8 cellular contexts compared by ENCODE assay signal in genomic region chr2:54673501-54673998, GRCh38. TPM values are rescaled to one million over a fixed set of nuclear protein-coding genes. Genes with fewer than 3 reads are reported as not detected.
A peak's percentile ranks its signal among the peaks of the same experiment; 100 is the strongest.
DNase-seq lines count a peak whose midpoint lies in the region; ATAC-seq, FAIRE-seq and TF ChIP-seq lines count a peak whose summit lies in the region.

No MANE protein-coding gene starts in this region.

- CTCF ChIA-PET in WTC11 (lab: Charles Lee) = interaction anchor here (1.1 to 8.7 kb wide), 5 partner anchors 7 to 567 kb away, joined by 3 to 70 read pairs (median 4); no protein-coding TSS in a partner anchor

- peak overlapping the region; percentile 61 to 89 (median 80) for H3K27ac ChIP-seq in pancreas

- TF ChIP-seq CTCF in WTC11 (IDR thresholded peaks at IDR 0.05) = no peak
- TF ChIP-seq CTCF in pancreas (IDR thresholded peaks at IDR 0.05) = no peak

- H3K4me3 ChIP-seq in pancreas = peak overlapping the region in 2 of 4 donors; percentile 2 to 6

- POLR2A ChIA-PET in WTC11 (lab: Charles Lee) = interaction anchor here (0.5 to 1.2 kb wide), 3 partner anchors 84 to 558 kb away, joined by 3 read pairs; partner anchors contain the start of gene ACYP2

- ATAC-seq in GM18498 (IDR thresholded peaks at IDR 0.05; ENCODE audit: unreplicated experiment) (peak; percentile 67), HG02885 (IDR thresholded peaks at IDR 0.05; ENCODE audit: poor library complexity, unreplicated experiment) (peak; percentile 40), WTC11 (peak; percentile 25; the same call in 1 of the 2 replicates), pancreas (peak; percentile 64 to 82 (median 78))

- peaks cover 21% of the 10 kb centered on the region for H3K36me3 Mint-ChIP-seq in WTC11

- intact Hi-C loops in pancreas (cut with DNase I) = no loop called here

- no peak overlapping the region; the same call in 1 of the 2 replicates for H3K27ac Mint-ChIP-seq in WTC11

- no peak overlapping the region for H3K4me3 Mint-ChIP-seq in WTC11

- peaks cover 17% of the 10 kb centered on the region for H3K4me1 Mint-ChIP-seq in WTC11

- H3K4me1 ChIP-seq in pancreas = peaks cover 8 to 46% (median 10%) of the 10 kb centered on the region in 3 donors

- no peaks in the 10 kb centered on the region for H3K9me3 Mint-ChIP-seq in WTC11

- DNase-seq in WTC11 (ENCODE audit: low spot score) (no peak), fibroblast of gingiva (ENCODE audit: low read depth) (peak; percentile 57), pancreas (peak; percentile 61 to 78 (median 70)), NCI-H2029 (lab: John Stamatoyannopoulos, UW) (no peak), NCI-H146 treated with DMSO at 0.1 percent for 48 hours (lab: John Stamatoyannopoulos, UW; ENCODE audit: unreplicated experiment) (no peak), DMS153 treated with DMSO at 0.1 percent for 48 hours (lab: John Stamatoyannopoulos, UW; ENCODE audit: unreplicated experiment) (no peak)

- H3K27me3 ChIP-seq in pancreas = no peaks in the 10 kb centered on the region

- 5 to 7% methylated on average over 16 of the region's 16 CpGs for WGBS in pancreas, 2 donors

- FAIRE-seq in pancreas (lab: Jason Lieb, UNC) = no peak

- no peaks in the 10 kb centered on the region for H3K9me3 ChIP-seq in pancreas

- H3K36me3 ChIP-seq in pancreas = peaks cover 0 to 5% (median 3%) of the 10 kb centered on the region in 3 donors

- no peaks in the 10 kb centered on the region for H3K27me3 Mint-ChIP-seq in WTC11 (ENCODE audit: low read depth)

TF ChIP-seq in WTC11, 78 proteins besides CTCF, POLR2A, EP300 and RAD21:
- no peak for TF ChIP-seq ZNF423 (CRISPR knock-in tag; IDR thresholded peaks at IDR 0.05)
- TF ChIP-seq, protein P1, sequence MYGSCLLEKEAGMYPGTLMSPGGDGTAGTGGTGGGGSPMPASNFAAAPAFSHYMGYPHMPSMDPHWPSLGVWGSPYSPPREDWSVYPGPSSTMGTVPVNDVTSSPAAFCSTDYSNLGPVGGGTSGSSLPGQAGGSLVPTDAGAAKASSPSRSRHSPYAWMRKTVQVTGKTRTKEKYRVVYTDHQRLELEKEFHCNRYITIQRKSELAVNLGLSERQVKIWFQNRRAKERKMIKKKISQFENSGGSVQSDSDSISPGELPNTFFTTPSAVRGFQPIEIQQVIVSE (CRISPR knock-in tag; IDR thresholded peaks at IDR 0.05; ENCODE audit: borderline replicate concordance) = no peak
- no peak for TF ChIP-seq ZNF219 (CRISPR knock-in tag; IDR thresholded peaks at IDR 0.05; ENCODE audit: borderline replicate concordance)
- no peak for TF ChIP-seq GTF2I (CRISPR knock-in tag; conservative IDR thresholded peaks at IDR 0.05)
- TF ChIP-seq, protein P2, sequence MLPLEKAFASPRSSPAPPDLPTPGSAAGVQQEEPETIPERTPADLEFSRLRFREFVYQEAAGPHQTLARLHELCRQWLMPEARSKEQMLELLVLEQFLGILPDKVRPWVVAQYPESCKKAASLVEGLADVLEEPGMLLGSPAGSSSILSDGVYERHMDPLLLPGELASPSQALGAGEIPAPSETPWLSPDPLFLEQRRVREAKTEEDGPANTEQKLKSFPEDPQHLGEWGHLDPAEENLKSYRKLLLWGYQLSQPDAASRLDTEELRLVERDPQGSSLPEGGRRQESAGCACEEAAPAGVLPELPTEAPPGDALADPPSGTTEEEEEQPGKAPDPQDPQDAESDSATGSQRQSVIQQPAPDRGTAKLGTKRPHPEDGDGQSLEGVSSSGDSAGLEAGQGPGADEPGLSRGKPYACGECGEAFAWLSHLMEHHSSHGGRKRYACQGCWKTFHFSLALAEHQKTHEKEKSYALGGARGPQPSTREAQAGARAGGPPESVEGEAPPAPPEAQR (CRISPR knock-in tag; IDR thresholded peaks at IDR 0.05) = no peak
- TF ChIP-seq, protein P3, sequence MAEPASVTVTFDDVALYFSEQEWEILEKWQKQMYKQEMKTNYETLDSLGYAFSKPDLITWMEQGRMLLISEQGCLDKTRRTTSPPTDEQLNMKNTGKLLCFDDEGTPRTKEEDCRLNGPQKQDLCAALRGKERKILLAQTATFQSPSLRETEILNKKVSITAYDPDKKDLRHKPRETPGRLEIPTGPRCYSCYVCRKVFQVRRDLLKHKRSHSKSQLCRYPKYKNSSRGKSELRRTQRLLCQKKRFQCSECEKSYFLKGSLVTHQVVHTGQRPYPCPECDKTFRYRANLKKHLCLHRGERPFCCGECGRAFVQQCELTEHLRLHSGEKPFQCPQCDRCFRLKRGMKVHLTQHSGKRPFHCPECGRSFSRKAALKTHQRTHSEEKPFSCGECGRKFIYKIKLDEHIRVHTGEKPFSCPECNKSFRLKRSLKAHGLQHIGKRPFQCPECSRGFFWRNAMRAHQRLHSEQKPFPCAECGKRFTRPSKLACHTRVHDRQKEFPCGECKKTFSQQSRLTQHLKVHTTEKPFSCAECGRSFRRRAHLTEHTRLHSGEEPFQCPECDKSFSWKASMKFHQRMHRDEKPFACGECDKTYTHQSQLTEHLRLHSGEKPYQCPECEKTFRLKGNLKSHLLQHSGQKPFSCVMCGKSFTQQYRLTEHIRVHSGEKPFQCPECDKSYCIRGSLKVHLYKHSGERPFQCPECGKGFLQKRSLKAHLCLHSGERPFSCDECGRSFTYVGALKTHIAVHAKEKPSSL (CRISPR knock-in tag; conservative IDR thresholded peaks at IDR 0.05) = no peak
- no peak for TF ChIP-seq ZNF671 (CRISPR knock-in tag; IDR thresholded peaks at IDR 0.05)
- TF ChIP-seq MXD4 (CRISPR knock-in tag; IDR thresholded peaks at IDR 0.05; ENCODE audit: borderline replicate concordance) = no peak
- no peak for TF ChIP-seq USF2 (CRISPR knock-in tag; IDR thresholded peaks at IDR 0.05)
- TF ChIP-seq ARID4B (CRISPR knock-in tag; IDR thresholded peaks at IDR 0.05; ENCODE audit: borderline replicate concordance) = no peak
- no peak for TF ChIP-seq EMX1 (CRISPR knock-in tag; IDR thresholded peaks at IDR 0.05)
TF ChIP-seq in WTC11: peak in this region for 0.

RNA-seq across cellular contexts. Expression of gene EML6, which starts 49.9 kb away (rescaled TPM):
- total RNA-seq in WTC11 (2021) (1.9 to 2.5 TPM (median 2.1 TPM) in 3 replicates), pancreas (1 to 10 TPM; 1.2 to 2.9 (median 2.1) TPM)
- polyA plus RNA-seq in pancreas = 1 to 10 TPM; 2.3 to 4.9 TPM

Comparison
In these comparisons a context has a peak if more than half of its experiments do, and no peak if none do; other contexts are left out.
1. ATAC-seq: peak in every context shown above with its lines; median percentile 78 in pancreas; 67 in GM18498; 40 in HG02885; 25 in WTC11.
2. DNase-seq: peak in fibroblast of gingiva (single experiment) and pancreas (6 of 6); none in WTC11 (single experiment), NCI-H2029 (single experiment), NCI-H146 treated with DMSO at 0.1 percent for 48 hours (single experiment) and DMS153 treated with DMSO at 0.1 percent for 48 hours (single experiment).